In genomic region chr4:144954224-144954623, GRCh38 we compare ENCODE assay signal across 1 cellular context.
TF ChIP-seq lines count a peak whose summit lies in the region.

No MANE protein-coding gene starts in this region.

TF ChIP-seq in GM23338, 12 proteins besides CTCF, POLR2A, EP300 and RAD21 (continued from another document):
- TF ChIP-seq, protein P1, sequence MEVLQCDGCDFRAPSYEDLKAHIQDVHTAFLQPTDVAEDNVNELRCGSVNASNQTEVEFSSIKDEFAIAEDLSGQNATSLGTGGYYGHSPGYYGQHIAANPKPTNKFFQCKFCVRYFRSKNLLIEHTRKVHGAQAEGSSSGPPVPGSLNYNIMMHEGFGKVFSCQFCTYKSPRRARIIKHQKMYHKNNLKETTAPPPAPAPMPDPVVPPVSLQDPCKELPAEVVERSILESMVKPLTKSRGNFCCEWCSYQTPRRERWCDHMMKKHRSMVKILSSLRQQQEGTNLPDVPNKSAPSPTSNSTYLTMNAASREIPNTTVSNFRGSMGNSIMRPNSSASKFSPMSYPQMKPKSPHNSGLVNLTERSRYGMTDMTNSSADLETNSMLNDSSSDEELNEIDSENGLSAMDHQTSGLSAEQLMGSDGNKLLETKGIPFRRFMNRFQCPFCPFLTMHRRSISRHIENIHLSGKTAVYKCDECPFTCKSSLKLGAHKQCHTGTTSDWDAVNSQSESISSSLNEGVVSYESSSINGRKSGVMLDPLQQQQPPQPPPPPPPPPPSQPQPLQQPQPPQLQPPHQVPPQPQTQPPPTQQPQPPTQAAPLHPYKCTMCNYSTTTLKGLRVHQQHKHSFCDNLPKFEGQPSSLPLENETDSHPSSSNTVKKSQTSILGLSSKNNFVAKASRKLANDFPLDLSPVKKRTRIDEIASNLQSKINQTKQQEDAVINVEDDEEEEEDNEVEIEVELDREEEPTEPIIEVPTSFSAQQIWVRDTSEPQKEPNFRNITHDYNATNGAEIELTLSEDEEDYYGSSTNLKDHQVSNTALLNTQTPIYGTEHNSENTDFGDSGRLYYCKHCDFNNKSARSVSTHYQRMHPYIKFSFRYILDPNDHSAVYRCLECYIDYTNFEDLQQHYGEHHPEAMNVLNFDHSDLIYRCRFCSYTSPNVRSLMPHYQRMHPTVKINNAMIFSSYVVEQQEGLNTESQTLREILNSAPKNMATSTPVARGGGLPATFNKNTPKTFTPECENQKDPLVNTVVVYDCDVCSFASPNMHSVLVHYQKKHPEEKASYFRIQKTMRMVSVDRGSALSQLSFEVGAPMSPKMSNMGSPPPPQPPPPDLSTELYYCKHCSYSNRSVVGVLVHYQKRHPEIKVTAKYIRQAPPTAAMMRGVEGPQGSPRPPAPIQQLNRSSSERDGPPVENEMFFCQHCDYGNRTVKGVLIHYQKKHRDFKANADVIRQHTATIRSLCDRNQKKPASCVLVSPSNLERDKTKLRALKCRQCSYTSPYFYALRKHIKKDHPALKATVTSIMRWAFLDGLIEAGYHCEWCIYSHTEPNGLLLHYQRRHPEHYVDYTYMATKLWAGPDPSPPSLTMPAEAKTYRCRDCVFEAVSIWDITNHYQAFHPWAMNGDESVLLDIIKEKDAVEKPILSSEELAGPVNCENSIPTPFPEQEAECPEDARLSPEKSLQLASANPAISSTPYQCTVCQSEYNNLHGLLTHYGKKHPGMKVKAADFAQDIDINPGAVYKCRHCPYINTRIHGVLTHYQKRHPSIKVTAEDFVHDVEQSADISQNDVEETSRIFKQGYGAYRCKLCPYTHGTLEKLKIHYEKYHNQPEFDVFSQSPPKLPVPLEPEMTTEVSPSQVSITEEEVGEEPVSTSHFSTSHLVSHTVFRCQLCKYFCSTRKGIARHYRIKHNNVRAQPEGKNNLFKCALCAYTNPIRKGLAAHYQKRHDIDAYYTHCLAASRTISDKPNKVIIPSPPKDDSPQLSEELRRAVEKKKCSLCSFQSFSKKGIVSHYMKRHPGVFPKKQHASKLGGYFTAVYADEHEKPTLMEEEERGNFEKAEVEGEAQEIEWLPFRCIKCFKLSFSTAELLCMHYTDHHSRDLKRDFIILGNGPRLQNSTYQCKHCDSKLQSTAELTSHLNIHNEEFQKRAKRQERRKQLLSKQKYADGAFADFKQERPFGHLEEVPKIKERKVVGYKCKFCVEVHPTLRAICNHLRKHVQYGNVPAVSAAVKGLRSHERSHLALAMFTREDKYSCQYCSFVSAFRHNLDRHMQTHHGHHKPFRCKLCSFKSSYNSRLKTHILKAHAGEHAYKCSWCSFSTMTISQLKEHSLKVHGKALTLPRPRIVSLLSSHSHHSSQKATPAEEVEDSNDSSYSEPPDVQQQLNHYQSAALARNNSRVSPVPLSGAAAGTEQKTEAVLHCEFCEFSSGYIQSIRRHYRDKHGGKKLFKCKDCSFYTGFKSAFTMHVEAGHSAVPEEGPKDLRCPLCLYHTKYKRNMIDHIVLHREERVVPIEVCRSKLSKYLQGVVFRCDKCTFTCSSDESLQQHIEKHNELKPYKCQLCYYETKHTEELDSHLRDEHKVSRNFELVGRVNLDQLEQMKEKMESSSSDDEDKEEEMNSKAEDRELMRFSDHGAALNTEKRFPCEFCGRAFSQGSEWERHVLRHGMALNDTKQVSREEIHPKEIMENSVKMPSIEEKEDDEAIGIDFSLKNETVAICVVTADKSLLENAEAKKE (CRISPR knock-in tag; IDR thresholded peaks at IDR 0.05) = 0 out of 2 replicates have a peak, but pooled peaks have one; percentile 50
- no peak for TF ChIP-seq JUNB (IDR thresholded peaks at IDR 0.05; ENCODE audit: unreplicated experiment)
